1 cellular context compared by ENCODE assay signal in genomic region chr9:129586241-129586640, GRCh38.
TF ChIP-seq lines count a peak whose summit lies in the region.

No MANE protein-coding gene starts in this region.

TF ChIP-seq in A549, 52 proteins besides CTCF, POLR2A, EP300 and RAD21:
- TF ChIP-seq ZFP36 (IDR thresholded peaks at IDR 0.05; ENCODE audit: borderline replicate concordance, partially characterized antibody), result peak; percentile 35
- no peak for TF ChIP-seq PHF8 (IDR thresholded peaks at IDR 0.05; ENCODE audit: borderline replicate concordance, low read depth)
TF ChIP-seq in A549: peak in this region for 1.
